ENCODE assay signal across 17 cellular contexts in the genomic region with DNA sequence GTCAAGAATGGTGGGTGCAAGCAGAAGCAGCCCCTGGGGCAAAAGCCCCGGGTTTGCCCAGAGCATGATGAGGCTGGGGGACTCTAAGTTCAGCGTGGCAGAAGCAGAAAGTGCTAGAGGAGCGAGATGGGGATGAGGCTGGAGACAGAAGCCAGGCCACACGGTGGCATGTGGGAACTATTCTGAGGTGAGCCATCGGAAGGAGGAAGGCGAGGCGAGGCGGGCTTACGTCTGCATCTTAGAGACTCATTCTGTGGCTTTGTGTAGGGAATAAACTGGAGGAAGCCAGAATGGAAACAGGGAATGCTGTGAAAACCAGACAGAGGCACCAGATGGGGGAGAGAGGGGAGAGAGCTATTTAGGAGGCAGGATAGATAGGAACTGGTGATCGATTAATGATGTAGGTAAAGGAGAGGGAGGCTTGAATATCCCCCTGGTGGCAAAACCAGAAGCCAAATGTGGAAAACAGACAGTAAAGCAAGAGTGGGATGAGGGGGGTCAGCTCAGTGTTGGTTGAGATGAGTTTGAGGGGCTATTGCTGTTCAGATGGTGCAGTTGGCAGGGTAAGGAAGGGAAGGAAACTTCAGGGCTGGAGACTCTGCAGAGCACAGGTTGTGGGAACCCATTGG. TPM values are rescaled to one million over a fixed set of nuclear protein-coding genes. Genes with fewer than 3 reads are reported as not detected.
DNase-seq lines count a peak whose midpoint lies in the region; ATAC-seq and TF ChIP-seq lines count a peak whose summit lies in the region.
"Had no signal": no experiment of that assay in that cellular context is flagged by ENCODE, and none has a peak within 500 bp of the region (broad histone marks: within the 10 kb centered on the region; RNA-seq: fewer than 3 reads in every experiment).

No MANE protein-coding gene starts in this region.

- 71 to 73% methylated on average over 10 of the region's 10 CpGs for WGBS in upper lobe of left lung, 2 donors

- H3K27ac ChIP-seq in WERI-Rb-1: no peak overlapping the region
- no peak overlapping the region for H3K27ac ChIP-seq in upper lobe of left lung
- H3K27ac ChIP-seq: ascending aorta, left ventricle myocardium inferior had no signal

- no peak for DNase-seq in activated CD4-positive, alpha-beta T cell treated with anti-CD3 and anti-CD28 coated beads, Interleukin-2, amount 10 ng/mL, durations not matched to agents 7 days and 5 days
- DNase-seq in activated CD4-positive, alpha-beta T cell treated with anti-CD3 and anti-CD28 coated beads, Interleukin-2, amount 50 U/mL, for 48 hours: no peak
- DNase-seq in WERI-Rb-1 (no peak), fibroblast of mammary gland (ENCODE audit: low read depth) (no peak), AG08396 (ENCODE audit: low spot score) (no peak), upper lobe of left lung (no peak)
- DNase-seq: ACHN; effector CD8-positive, alpha-beta T cell; left ventricle myocardium inferior; NCI-H1092 treated with DMSO at 0.1 percent for 48 hours; NCI-H510A treated with DMSO at 0.1 percent for 48 hours; ovary; trophoblast cell had no signal

- no peak for ATAC-seq in stimulated activated memory B cell treated with anti-CD40 and anti-IgM and Interleukin-4, amounts not matched to agents 10 μg/mL and 1 μg/mL and 100 μg/mL, for 72 hours
- ATAC-seq in HG02759 (IDR thresholded peaks at IDR 0.05; ENCODE audit: unreplicated experiment) (no peak), upper lobe of left lung (ENCODE audit: low FRiP score in 2 of 2) (no peak)
- ATAC-seq: HCT116 had no signal

- no peak overlapping the region for H3K4me3 ChIP-seq in WERI-Rb-1 (ENCODE audit: low read depth, low read length)
- no peak overlapping the region for H3K4me3 ChIP-seq in fibroblast of mammary gland (ENCODE audit: control insufficient read depth, low read depth, low read length)
- no peak overlapping the region for H3K4me3 ChIP-seq in upper lobe of left lung
- H3K4me3 ChIP-seq: ascending aorta, left ventricle myocardium inferior, ovary had no signal

- TF ChIP-seq CTCF in WERI-Rb-1 (IDR thresholded peaks at IDR 0.05; ENCODE audit: low read depth, low read length): peak; percentile 33; the same call in 1 of the 2 replicates
- peak; percentile 14 for TF ChIP-seq CTCF in fibroblast of mammary gland (conservative IDR thresholded peaks at IDR 0.05; ENCODE audit: control insufficient read depth, insufficient read depth, low read depth, low read length)
- TF ChIP-seq CTCF in upper lobe of left lung (IDR thresholded peaks at IDR 0.05): no peak

- peaks cover 80% of the 10 kb centered on the region for H3K4me1 Mint-ChIP-seq in activated CD4-positive, alpha-beta T cell treated with anti-CD3 and anti-CD28 coated beads, Interleukin-2, amount 10 ng/mL, durations not matched to agents 7 days and 5 days
- peaks cover 84% of the 10 kb centered on the region for H3K4me1 Mint-ChIP-seq in stimulated activated memory B cell treated with anti-CD40 and anti-IgM and Interleukin-4, amounts not matched to agents 10 μg/mL and 1 μg/mL and 100 μg/mL, for 72 hours

- H3K4me1 ChIP-seq in upper lobe of left lung: peaks cover 35 to 49% (median 40%) of the 10 kb centered on the region in 4 donors

- H3K36me3 ChIP-seq in WERI-Rb-1 (no peaks in the 10 kb centered on the region), upper lobe of left lung (peaks cover 0 to 4% (median 0%) of the 10 kb centered on the region in 4 donors)
- H3K36me3 ChIP-seq: ovary had no signal

- no peak overlapping the region for H3K4me3 Mint-ChIP-seq in activated CD4-positive, alpha-beta T cell treated with anti-CD3 and anti-CD28 coated beads, Interleukin-2, amount 10 ng/mL, durations not matched to agents 7 days and 5 days
- H3K4me3 Mint-ChIP-seq in stimulated activated memory B cell treated with anti-CD40 and anti-IgM and Interleukin-4, amounts not matched to agents 10 μg/mL and 1 μg/mL and 100 μg/mL, for 72 hours: no peak overlapping the region

- H3K27me3 Mint-ChIP-seq in activated CD4-positive, alpha-beta T cell treated with anti-CD3 and anti-CD28 coated beads, Interleukin-2, amount 10 ng/mL, durations not matched to agents 7 days and 5 days: no peaks in the 10 kb centered on the region
- no peaks in the 10 kb centered on the region for H3K27me3 Mint-ChIP-seq in stimulated activated memory B cell treated with anti-CD40 and anti-IgM and Interleukin-4, amounts not matched to agents 10 μg/mL and 1 μg/mL and 100 μg/mL, for 72 hours

- POLR2A ChIA-PET in activated CD4-positive, alpha-beta T cell treated with anti-CD3 and anti-CD28 coated beads, Interleukin-2, amount 10 ng/mL, durations not matched to agents 7 days and 5 days (lab: Charles Lee): no interaction called here

- TF ChIP-seq EP300 in upper lobe of left lung (IDR thresholded peaks at IDR 0.05): no peak

- H3K9me3 Mint-ChIP-seq in activated CD4-positive, alpha-beta T cell treated with anti-CD3 and anti-CD28 coated beads, Interleukin-2, amount 10 ng/mL, durations not matched to agents 7 days and 5 days: no peaks in the 10 kb centered on the region
- H3K9me3 Mint-ChIP-seq in stimulated activated memory B cell treated with anti-CD40 and anti-IgM and Interleukin-4, amounts not matched to agents 10 μg/mL and 1 μg/mL and 100 μg/mL, for 72 hours: no peaks in the 10 kb centered on the region

- peaks cover 46% of the 10 kb centered on the region for H3K36me3 Mint-ChIP-seq in activated CD4-positive, alpha-beta T cell treated with anti-CD3 and anti-CD28 coated beads, Interleukin-2, amount 10 ng/mL, durations not matched to agents 7 days and 5 days (ENCODE audit: low read depth)
- H3K36me3 Mint-ChIP-seq in stimulated activated memory B cell treated with anti-CD40 and anti-IgM and Interleukin-4, amounts not matched to agents 10 μg/mL and 1 μg/mL and 100 μg/mL, for 72 hours: peaks cover 4% of the 10 kb centered on the region

- no peak for TF ChIP-seq POLR2A in upper lobe of left lung (IDR thresholded peaks at IDR 0.05)

- peak overlapping the region; percentile 66 for H3K27ac Mint-ChIP-seq in activated CD4-positive, alpha-beta T cell treated with anti-CD3 and anti-CD28 coated beads, Interleukin-2, amount 10 ng/mL, durations not matched to agents 7 days and 5 days
- H3K27ac Mint-ChIP-seq in stimulated activated memory B cell treated with anti-CD40 and anti-IgM and Interleukin-4, amounts not matched to agents 10 μg/mL and 1 μg/mL and 100 μg/mL, for 72 hours: peak overlapping the region; percentile 46

- H3K27me3 ChIP-seq in WERI-Rb-1 (ENCODE audit: insufficient read depth, low read depth, severe bottlenecking) (no peaks in the 10 kb centered on the region), upper lobe of left lung (no peaks in the 10 kb centered on the region)
- H3K27me3 ChIP-seq: ascending aorta, ovary had no signal

- no peaks in the 10 kb centered on the region for H3K9me3 ChIP-seq in WERI-Rb-1 (ENCODE audit: severe bottlenecking)
- H3K9me3 ChIP-seq in upper lobe of left lung: no peaks in the 10 kb centered on the region
- H3K9me3 ChIP-seq: ascending aorta, left ventricle myocardium inferior, ovary had no signal

- CTCF ChIA-PET in activated CD4-positive, alpha-beta T cell treated with anti-CD3 and anti-CD28 coated beads, Interleukin-2, amount 10 ng/mL, durations not matched to agents 7 days and 5 days (lab: Charles Lee): interaction anchor here (0.6 to 0.7 kb wide), 2 partner anchors 9 to 39 kb away, joined by 3 read pairs; no protein-coding TSS in a partner anchor

RNA-seq across cellular contexts. Expression of a gene that starts 3.1 kb away (rescaled TPM):
- 1 to 10 TPM; 3.8 to 4.0 TPM for total RNA-seq in activated CD4-positive, alpha-beta T cell treated with anti-CD3 and anti-CD28 coated beads, Interleukin-2, amount 10 ng/mL, durations not matched to agents 7 days and 5 days
- total RNA-seq in upper lobe of left lung: 100 to 1,000 TPM in 4 of 6 donors, 10 to 100 TPM in 2; 74.2 to 226 (median 129) TPM

RNA-seq across cellular contexts. Expression of a gene that starts 6.3 kb away (rescaled TPM):
- total RNA-seq in activated CD4-positive, alpha-beta T cell treated with anti-CD3 and anti-CD28 coated beads, Interleukin-2, amount 10 ng/mL, durations not matched to agents 7 days and 5 days: 10 to 100 TPM; 51.8 to 53.0 TPM
- 100 to 1,000 TPM in 1 of 6 donors, 10 to 100 TPM in 5; 54.2 to 108 (median 57.5) TPM for total RNA-seq in upper lobe of left lung

RNA-seq across cellular contexts. Expression of a gene that starts 6.6 kb away (rescaled TPM):
- total RNA-seq in activated CD4-positive, alpha-beta T cell treated with anti-CD3 and anti-CD28 coated beads, Interleukin-2, amount 10 ng/mL, durations not matched to agents 7 days and 5 days: 10 to 100 TPM; 79.6 to 82.5 TPM
- total RNA-seq in upper lobe of left lung: 100 to 1,000 TPM in 1 of 6 donors, 10 to 100 TPM in 5; 32.3 to 158 (median 73.2) TPM

RNA-seq across cellular contexts. Expression of a gene that starts 24.0 kb away (rescaled TPM):
- 1 to 10 TPM; 3.8 to 4.4 TPM for total RNA-seq in activated CD4-positive, alpha-beta T cell treated with anti-CD3 and anti-CD28 coated beads, Interleukin-2, amount 10 ng/mL, durations not matched to agents 7 days and 5 days
- 100 to 1,000 TPM in 5 of 6 donors, 10 to 100 TPM in 1; 76.5 to 500 (median 260) TPM for total RNA-seq in upper lobe of left lung

RNA-seq across cellular contexts. Expression of a gene that starts 28.2 kb away (rescaled TPM):
- total RNA-seq in activated CD4-positive, alpha-beta T cell treated with anti-CD3 and anti-CD28 coated beads, Interleukin-2, amount 10 ng/mL, durations not matched to agents 7 days and 5 days: 10 to 100 TPM; 62.3 to 81.7 TPM
- 100 to 1,000 TPM in 1 of 6 donors, 10 to 100 TPM in 5; 50.6 to 121 (median 56.2) TPM for total RNA-seq in upper lobe of left lung

Comparison
In these comparisons a context has a peak if more than half of its experiments do, and no peak if none do; other contexts are left out.
1. CTCF ChIP-seq: peak in WERI-Rb-1 (single experiment) and fibroblast of mammary gland (single experiment); none in upper lobe of left lung (0 of 6).
2. RNA of a gene that starts 3.1 kb away (total RNA-seq): 74.2 to 226 TPM in upper lobe of left lung; 3.8 to 4.0 TPM in activated CD4-positive, alpha-beta T cell treated with anti-CD3 and anti-CD28 coated beads, Interleukin-2, amount 10 ng/mL, durations not matched to agents 7 days and 5 days; every median in the first group is over 10 times any median in the second.